29 cellular contexts compared by ENCODE assay signal in the genomic region with DNA sequence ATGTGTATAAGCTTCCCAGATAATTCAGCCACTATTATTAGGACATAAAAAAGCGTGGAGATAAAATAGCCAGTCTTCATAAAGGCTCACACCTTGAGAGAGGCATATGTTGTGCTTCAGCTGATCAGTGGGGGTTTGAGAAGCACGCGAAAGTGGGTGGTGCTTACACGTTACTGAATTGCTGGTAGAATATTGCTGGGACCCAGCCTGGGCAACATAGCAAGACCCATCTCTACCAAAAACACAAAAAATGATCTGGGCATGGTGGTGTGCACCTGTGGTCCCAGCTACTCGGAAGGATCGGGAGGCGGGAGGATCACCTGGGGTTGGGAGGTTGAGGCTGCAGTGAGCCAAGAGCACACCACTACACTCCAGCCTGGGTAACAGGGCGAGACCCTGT.
"Had no signal": no experiment of that assay in that cellular context is flagged by ENCODE, and none has a peak within 500 bp of the region (broad histone marks: within the 10 kb centered on the region; RNA-seq: fewer than 3 reads in every experiment).

No MANE protein-coding gene starts in this region.

- DNase-seq: naive thymus-derived CD8-positive, alpha-beta T cell; nephron progenitor cell; nucleus accumbens; pancreas; psoas muscle; right cardiac atrium; right lobe of liver; sigmoid colon; small intestine; stimulated activated CD4-positive, alpha-beta T cell treated with anti-CD3 and anti-CD28 coated beads, Interleukin-15, amount 100 ng/mL, for 24 hours; stimulated activated CD4-positive, alpha-beta T cell treated with anti-CD3 and anti-CD28 coated beads, Interleukin-2, amount 100 ng/mL, for 24 hours; stimulated activated CD4-positive, alpha-beta T cell treated with anti-CD3 and anti-CD28 coated beads, Interleukin-2, amount 100 ng/mL, for 48 hours; stimulated activated CD4-positive, alpha-beta T cell treated with anti-CD3 and anti-CD28 coated beads, Interleukin-4, amount 100 ng/mL, for 24 hours; stimulated activated naive B cell treated with anti-CD40 and anti-IgM and Interleukin-4, amounts not matched to agents 10 μg/mL and 1 μg/mL and 100 μg/mL, for 72 hours; stimulated activated naive CD4-positive, alpha-beta T cell treated with Interleukin-2 at 50 U/mL for 16 hours; stimulated activated naive CD8-positive, alpha-beta T cell treated with anti-CD3 and anti-CD28 coated beads, Interleukin-15, amount 100 ng/mL, for 72 hours; substantia nigra; testis; tibial artery; transverse colon; upper lobe of right lung; uterus had no signal

- FAIRE-seq: pancreas, small intestine had no signal

- H3K4me1 ChIP-seq: pancreas, psoas muscle, right lobe of liver, sigmoid colon, suprapubic skin, testis, tibial artery, transverse colon, upper lobe of right lung, uterus had no signal

- H3K9me3 ChIP-seq: neutrophil, pancreas, psoas muscle, right lobe of liver, sigmoid colon, testis, tibial artery, transverse colon, upper lobe of right lung, uterus had no signal

- H3K27me3 Mint-ChIP-seq: progenitor cell of endocrine pancreas, type B pancreatic cell had no signal

- H3K9me3 Mint-ChIP-seq: natural killer cell treated with Interleukin-12 subunit alpha and Interleukin-12 subunit beta and Interleukin-15 and Interleukin-18, amount 100 ng/mL, for 72 hours had no signal

- H3K27ac Mint-ChIP-seq: natural killer cell treated with Interleukin-12 subunit alpha and Interleukin-12 subunit beta and Interleukin-15 and Interleukin-18, amount 100 ng/mL, for 72 hours; nephron progenitor cell; progenitor cell of endocrine pancreas; stimulated activated effector memory CD8-positive, alpha-beta T cell treated with anti-CD3 and anti-CD28 coated beads, Interleukin-12 subunit alpha, Interleukin-12 subunit beta, amount 100 ng/mL, for 72 hours; stimulated activated naive B cell treated with anti-CD40 and anti-IgM and Interleukin-4, amounts not matched to agents 10 μg/mL and 1 μg/mL and 100 μg/mL, for 72 hours; stimulated activated naive CD8-positive, alpha-beta T cell treated with anti-CD3 and anti-CD28 coated beads, Interleukin-15, amount 100 ng/mL, for 72 hours; type B pancreatic cell had no signal

- ATAC-seq: naive thymus-derived CD8-positive, alpha-beta T cell; natural killer cell treated with Interleukin-12 subunit alpha and Interleukin-12 subunit beta and Interleukin-15 and Interleukin-18, amount 100 ng/mL, for 72 hours; pancreas; psoas muscle; right cardiac atrium; right lobe of liver; stimulated activated effector memory CD8-positive, alpha-beta T cell treated with anti-CD3 and anti-CD28 coated beads, Interleukin-12 subunit alpha, Interleukin-12 subunit beta, amount 100 ng/mL, for 72 hours; stimulated activated naive B cell treated with anti-CD40 and anti-IgM and Interleukin-4, amounts not matched to agents 10 μg/mL and 1 μg/mL and 100 μg/mL, for 72 hours; stimulated activated naive CD8-positive, alpha-beta T cell treated with anti-CD3 and anti-CD28 coated beads, Interleukin-15, amount 100 ng/mL, for 72 hours; upper lobe of right lung had no signal

- H3K4me3 Mint-ChIP-seq: naive thymus-derived CD8-positive, alpha-beta T cell; natural killer cell treated with Interleukin-12 subunit alpha and Interleukin-12 subunit beta and Interleukin-15 and Interleukin-18, amount 100 ng/mL, for 72 hours; nephron progenitor cell; neural crest cell; stimulated activated effector memory CD8-positive, alpha-beta T cell treated with anti-CD3 and anti-CD28 coated beads, Interleukin-12 subunit alpha, Interleukin-12 subunit beta, amount 100 ng/mL, for 72 hours; stimulated activated naive B cell treated with anti-CD40 and anti-IgM and Interleukin-4, amounts not matched to agents 10 μg/mL and 1 μg/mL and 100 μg/mL, for 72 hours; stimulated activated naive CD8-positive, alpha-beta T cell treated with anti-CD3 and anti-CD28 coated beads, Interleukin-15, amount 100 ng/mL, for 72 hours; type B pancreatic cell had no signal

- H3K4me1 Mint-ChIP-seq: naive thymus-derived CD8-positive, alpha-beta T cell; neural crest cell; stimulated activated effector memory CD8-positive, alpha-beta T cell treated with anti-CD3 and anti-CD28 coated beads, Interleukin-12 subunit alpha, Interleukin-12 subunit beta, amount 100 ng/mL, for 72 hours; stimulated activated naive B cell treated with anti-CD40 and anti-IgM and Interleukin-4, amounts not matched to agents 10 μg/mL and 1 μg/mL and 100 μg/mL, for 72 hours; stimulated activated naive CD8-positive, alpha-beta T cell treated with anti-CD3 and anti-CD28 coated beads, Interleukin-15, amount 100 ng/mL, for 72 hours had no signal

- H3K27ac ChIP-seq: neutrophil, pancreas, psoas muscle, right lobe of liver, sigmoid colon, suprapubic skin, testis, tibial artery, transverse colon, upper lobe of right lung, uterus had no signal

- H3K4me3 ChIP-seq: pancreas, psoas muscle, right lobe of liver, sigmoid colon, suprapubic skin, testis, tibial artery, transverse colon, upper lobe of right lung, uterus had no signal

- H3K36me3 Mint-ChIP-seq: naive thymus-derived CD8-positive, alpha-beta T cell; stimulated activated effector memory CD8-positive, alpha-beta T cell treated with anti-CD3 and anti-CD28 coated beads, Interleukin-12 subunit alpha, Interleukin-12 subunit beta, amount 100 ng/mL, for 72 hours; type B pancreatic cell had no signal

- H3K27me3 ChIP-seq: neutrophil, pancreas, right lobe of liver, sigmoid colon, suprapubic skin, testis, tibial artery, transverse colon, upper lobe of right lung, uterus had no signal

- H3K36me3 ChIP-seq: neutrophil, pancreas, right lobe of liver, sigmoid colon, suprapubic skin, tibial artery, transverse colon, upper lobe of right lung, uterus had no signal
